7 cellular contexts compared by ENCODE assay signal in genomic region chr4:177460460-177460859, GRCh38.
"Had no signal": no experiment of that assay in that cellular context is flagged by ENCODE, and none has a peak within 500 bp of the region (broad histone marks: within the 10 kb centered on the region; RNA-seq: fewer than 3 reads in every experiment).

No MANE protein-coding gene starts in this region.

- H3K9ac ChIP-seq: GM23248 had no signal

- H3K4me3 ChIP-seq: GM23248 had no signal

- FAIRE-seq: H54 had no signal

- H2AFZ ChIP-seq: GM23248 had no signal

- H3K27ac ChIP-seq: GM23248, HL-60 had no signal

- DNase-seq: GM23248, GOT3, H9, HCEC 1CT, KG1 had no signal
